Comparison of ENCODE assay signal across 16 cellular contexts in the genomic region with DNA sequence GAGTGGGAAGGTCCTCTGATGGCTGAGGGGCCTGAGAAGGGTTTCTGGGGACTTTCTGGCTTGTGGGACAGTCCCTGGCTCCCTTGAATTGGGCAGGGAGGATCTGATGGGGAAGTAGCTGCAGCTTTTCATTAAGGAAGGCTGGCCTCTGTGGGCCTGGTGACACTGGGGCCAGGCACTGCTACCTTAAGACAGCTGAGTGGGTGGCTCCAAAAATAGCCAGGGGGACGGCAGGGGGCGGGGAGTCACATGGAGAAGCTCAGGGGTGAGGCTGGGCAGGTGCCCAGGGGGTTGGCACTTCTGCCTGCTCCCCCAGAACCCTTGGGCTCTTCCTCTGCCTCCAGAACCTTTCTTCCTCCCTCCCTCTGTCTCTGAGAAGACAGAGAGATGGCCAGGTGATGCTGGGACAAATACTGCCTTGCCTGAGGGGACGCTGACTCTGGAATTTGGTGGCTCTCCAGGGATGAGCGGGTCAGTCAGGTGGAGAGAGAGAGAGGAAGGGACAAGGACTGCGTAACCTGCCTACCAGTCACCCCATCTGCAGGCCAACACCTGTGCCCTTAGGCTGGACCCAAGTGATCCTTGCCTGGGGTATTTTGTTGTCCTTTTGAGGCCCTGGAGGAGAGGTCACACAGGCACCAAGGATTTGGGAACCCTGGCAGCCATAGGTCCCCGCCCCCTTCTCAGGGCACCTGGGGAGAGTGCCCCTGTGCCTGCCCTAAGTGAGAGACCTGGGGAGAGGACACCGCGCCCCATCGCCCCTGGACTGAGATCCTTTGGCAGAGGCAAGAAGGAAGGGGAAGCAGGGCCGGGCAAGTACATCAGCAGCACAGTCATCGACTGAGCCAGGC. TPM values are rescaled to one million over a fixed set of nuclear protein-coding genes. Genes with fewer than 3 reads are reported as not detected.
DNase-seq lines count a peak whose midpoint lies in the region; ATAC-seq, FAIRE-seq and TF ChIP-seq lines count a peak whose summit lies in the region.
"Had no signal": no experiment of that assay in that cellular context is flagged by ENCODE, and none has a peak within 500 bp of the region (broad histone marks: within the 10 kb centered on the region; RNA-seq: fewer than 3 reads in every experiment).

No MANE protein-coding gene starts in this region.

- POLR2A ChIA-PET in GM12878 (lab: Charles Lee): interaction anchor here (0.6 to 2.8 kb wide), 8 partner anchors 10 to 162 kb away, joined by 3 to 18 read pairs (median 4); no protein-coding TSS in a partner anchor

- no peak for TF ChIP-seq CTCF in GM13977 (IDR thresholded peaks at IDR 0.05; ENCODE audit: extremely low read depth, insufficient read depth, missing control alignments)
- no peak for TF ChIP-seq CTCF in GM12878 (IDR thresholded peaks at IDR 0.05 in 2 of 3, conservative IDR thresholded peaks at IDR 0.05 in 1 of 3; ENCODE audit: control insufficient read depth in 2 of 3, extremely low read depth in 1 of 3, insufficient read depth in 1 of 3, low read depth in 3 of 3, low read length in 3 of 3)
- TF ChIP-seq CTCF in gastrocnemius medialis (IDR thresholded peaks at IDR 0.05 in 4 of 5, conservative IDR thresholded peaks at IDR 0.05 in 1 of 5): no peak
- TF ChIP-seq CTCF in stomach (IDR thresholded peaks at IDR 0.05): no peak

- H3K4me2 ChIP-seq in GM12878 (ENCODE audit: control insufficient read depth, insufficient read depth): peak overlapping the region; percentile 41; the same call in 1 of the 2 replicates

- H3K4me1 ChIP-seq in GM12878 (ENCODE audit: control insufficient read depth, insufficient read depth, low read length) (peaks cover 26% of the 10 kb centered on the region), gastrocnemius medialis (peaks cover 50 to 62% of the 10 kb centered on the region in 2 donors), stomach (peaks cover 16 to 60% (median 39%) of the 10 kb centered on the region in 4 donors)

- H3K36me3 ChIP-seq in GM12878 (ENCODE audit: control insufficient read depth in 2 of 2, insufficient read depth in 2 of 2, low read length in 1 of 2) (no peaks in the 10 kb centered on the region), gastrocnemius medialis (peaks cover 0 to 7% of the 10 kb centered on the region in 2 donors), stomach (no peaks in the 10 kb centered on the region)
- H3K36me3 ChIP-seq: brain microvascular endothelial cell, gastroesophageal sphincter had no signal

- H3K79me2 ChIP-seq in GM12878 (ENCODE audit: control insufficient read depth, insufficient read depth, low read length): no peaks in the 10 kb centered on the region

- CTCF ChIA-PET in GM12878 (lab: Yijun Ruan, JAX): interaction anchor here (0.8 to 17.0 kb wide), 14 partner anchors 8 to 133 kb away, joined by 3 to 514 read pairs (median 7); partner anchors contain the start of gene PDK2

- H2AFZ ChIP-seq in GM12878 (ENCODE audit: control insufficient read depth, low read depth, low read length): no peak overlapping the region; the same call in 1 of the 2 replicates

- no peaks in the 10 kb centered on the region for H3K27me3 ChIP-seq in GM12878 (replicated peaks in 1 of 2; ENCODE audit: control insufficient read depth in 2 of 2, insufficient read depth in 2 of 2, low read length in 1 of 2)
- H3K27me3 ChIP-seq in gastrocnemius medialis: no peaks in the 10 kb centered on the region
- H3K27me3 ChIP-seq in stomach: no peaks in the 10 kb centered on the region
- H3K27me3 ChIP-seq: brain microvascular endothelial cell, gastroesophageal sphincter, testis had no signal

- in situ Hi-C loops in GM13977 (cut with MboI; ENCODE audit: low pct_unique_long_range_greater_than_20kb, low sequenced_read_pairs, unreplicated experiment) (no loop called here), GM12878 (cut with MboI) (loop anchor here (5.0 kb wide), 1 partner anchor 33 kb away; no protein-coding TSS in a partner anchor), gastrocnemius medialis (cut with MboI; ENCODE audit: low sequenced_read_pairs in 4 of 4) (no loop called here)

- no peaks in the 10 kb centered on the region for H4K20me1 ChIP-seq in GM12878 (ENCODE audit: control insufficient read depth, insufficient read depth)

- no peak for TF ChIP-seq EP300 in GM12878 (IDR thresholded peaks at IDR 0.05; ENCODE audit: borderline replicate concordance in 1 of 2, control insufficient read depth in 1 of 2, low read depth in 2 of 2, low read length in 2 of 2)
- TF ChIP-seq EP300 in stomach (IDR thresholded peaks at IDR 0.05): no peak

- peak overlapping the region; percentile 8; the same call in 1 of the 2 replicates for H3K9ac ChIP-seq in GM12878 (ENCODE audit: control insufficient read depth, insufficient read depth, low read length)

- no TSS peak for BruUV-seq in GM12878 (replicated peaks; lab: Mats Ljungman, UMichigan)

- DNase-seq in GM13977 (ENCODE audit: low spot score): peak; percentile 68
- DNase-seq in GM12878 (ENCODE audit: low read depth, low spot score): peak; percentile 56
- DNase-seq in gastrocnemius medialis: peak in 1 of 2 donors; percentile 60
- no peak for DNase-seq in stomach
- DNase-seq: activated T-cell treated with anti-CD3 and anti-CD28 coated beads, Interleukin-2, amount 50 U/mL, for 1 hour; brain microvascular endothelial cell; effector memory CD8-positive, alpha-beta T cell; NCI-H1092 treated with DMSO at 0.1 percent for 48 hours; NCI-H510A treated with DMSO at 0.1 percent for 48 hours; testis had no signal

- ATAC-seq in HG03045 (IDR thresholded peaks at IDR 0.05; ENCODE audit: unreplicated experiment) (peak; percentile 38), GM12878 (peak; percentile 59), gastrocnemius medialis (no peak), HG02852 (IDR thresholded peaks at IDR 0.05; ENCODE audit: unreplicated experiment) (no peak), HG03378 (IDR thresholded peaks at IDR 0.05; ENCODE audit: unreplicated experiment) (no peak)
- ATAC-seq: effector memory CD8-positive, alpha-beta T cell; gastroesophageal sphincter had no signal

- SMC1A ChIA-PET in GM12878 (lab: Charles Lee; ENCODE audit: uncharacterized antibody, unreplicated experiment): interaction anchor here (0.7 to 1.5 kb wide), 12 partner anchors 9 to 134 kb away, joined by 3 to 9 read pairs (median 5); partner anchors contain the start of gene PDK2

- H3K27ac ChIP-seq in GM12878 (ENCODE audit: control insufficient read depth, insufficient read depth) (no peak overlapping the region), gastrocnemius medialis (peak overlapping the region; percentile 98 to 100 (median 99)), stomach (no peak overlapping the region)
- H3K27ac ChIP-seq: brain microvascular endothelial cell, testis had no signal

- intact Hi-C loops in GM12878 (cut with micrococcal nuclease; ENCODE audit: unreplicated experiment): no loop called here
- intact Hi-C loops in gastrocnemius medialis (cut with DNase I; ENCODE audit: low total_unique reads): loop anchor here (10.0 kb wide), 1 partner anchor 701 kb away; the partner anchor contains the start of gene TOB1
- intact Hi-C loops in stomach (cut with DNase I; ENCODE audit: low total_unique reads): no loop called here

- H3K9me3 ChIP-seq in GM12878 (replicated peaks; ENCODE audit: control insufficient read depth, insufficient read depth, low read length) (no peaks in the 10 kb centered on the region), gastrocnemius medialis (no peaks in the 10 kb centered on the region), stomach (no peaks in the 10 kb centered on the region)
- H3K9me3 ChIP-seq: gastroesophageal sphincter, testis had no signal

- no peak for FAIRE-seq in GM12878 (lab: Jason Lieb, UNC)
- FAIRE-seq: TTC549 had no signal

- RAD21 ChIA-PET in GM12878 (lab: Charles Lee; ENCODE audit: unreplicated experiment): interaction anchor here (0.7 to 1.5 kb wide), 14 partner anchors 9 to 133 kb away, joined by 3 to 11 read pairs (median 4); no protein-coding TSS in a partner anchor

- 58% methylated on average over 11 of the region's 11 CpGs for WGBS in GM12878 (ENCODE audit: insufficient coverage, insufficient replicate concordance, low lambda C conversion rate, missing lambda C conversion rate)
- 75 to 80% (median 79%) methylated on average over 9 to 11 of the region's 11 CpGs for WGBS in stomach, 5 donors

- H3K4me3 ChIP-seq in GM12878 (no peak overlapping the region), gastrocnemius medialis (no peak overlapping the region), stomach (no peak overlapping the region)
- H3K4me3 ChIP-seq: gastroesophageal sphincter, testis had no signal

- TF ChIP-seq POLR2A in GM12878 (IDR thresholded peaks at IDR 0.05; ENCODE audit: low read depth, low read length): no peak
- TF ChIP-seq POLR2A in gastrocnemius medialis (IDR thresholded peaks at IDR 0.05): peak; percentile 34 to 62
- TF ChIP-seq POLR2A in stomach (IDR thresholded peaks at IDR 0.05): no peak

- no peak for TF ChIP-seq RAD21 in GM12878 (IDR thresholded peaks at IDR 0.05; ENCODE audit: insufficient read depth, low read depth, low read length)

RNA-seq across cellular contexts. Expression of gene SGCA, which starts 1.7 kb away (rescaled TPM):
- total RNA-seq in GM12878 (2013; cell fraction: nucleolus; rRNA removed): 1.9 and 2.9 TPM in 2 replicates
- total RNA-seq in GM12878 (2014; rRNA removed) (0.11 and 0.68 TPM in 2 replicates), GM12878 (2014; rRNA removed; fragmentation: Illumina TruSeq; extraction: Trizol) (0.27 TPM in 1 of 2 replicates, not detected in the other), GM12878 (2021) (0.51 and 0.56 TPM in 2 replicates), gastrocnemius medialis (100 to 1,000 TPM; 227 to 385 (median 292) TPM), stomach (10 to 100 TPM in 3 of 5 donors, 1 to 10 TPM in 2; 5.4 to 89.3 (median 21.4) TPM)
- polyA plus RNA-seq in GM12878 (2011; ENCODE audit: low read depth): 0.52 TPM
- polyA plus RNA-seq in GM12878 (2011; rRNA removed) (0.24 and 0.81 TPM in 2 replicates), GM12878 (2014; fragmentation: Illumina TruSeq; extraction: Trizol) (0.24 TPM in 1 of 2 replicates, not detected in the other), GM12878 (2014; fragmentation: Nextera tagmentation; extraction: Ambion mirVana) (under 1 TPM in 1 of 2 experiments, not detected in 1; 0.13 TPM), GM12878 (2014; rRNA removed) (0.25 and 2.2 TPM in 2 replicates), GM12878 (2016; fragmentation: Nextera tagmentation; extraction: Ambion mirVana) (under 1 TPM in 1 of 2 experiments, not detected in 1; 0.50 TPM), stomach (10 to 100 TPM in 1 of 3 donors, 1 to 10 TPM in 2; 6.0 to 24.3 (median 8.7) TPM)
- polyA plus RNA-seq in GM12878 (2011; cell fraction: cytosol; rRNA removed): 0.54 and 1.2 TPM in 2 replicates
- polyA plus RNA-seq in GM12878 (2011; cell fraction: nucleus; rRNA removed): 3.6 and 4.5 TPM in 2 replicates
- 1.2 and 1.9 TPM in 2 replicates for polyA plus RNA-seq in GM12878 (2012)
- polyA minus RNA-seq in GM12878 (2011; rRNA and poly(A)+ RNA removed): 0.29 and 1.1 TPM in 2 replicates
- not detected in 2 replicates for polyA minus RNA-seq in GM12878 (2011; cell fraction: cytosol; rRNA and poly(A)+ RNA removed)
- 0.36 TPM in 1 of 2 replicates, not detected in the other for polyA minus RNA-seq in GM12878 (2011; cell fraction: nucleus; rRNA and poly(A)+ RNA removed)
- total RNA-seq: kidney epithelial cell had no signal

RNA-seq across cellular contexts. Expression of gene PPP1R9B, which starts 13.6 kb away (rescaled TPM):
- total RNA-seq in GM12878 (2013; cell fraction: nucleolus; rRNA removed): 55.7 and 68.4 TPM in 2 replicates
- total RNA-seq in GM12878 (2014; rRNA removed): 59.9 and 62.9 TPM in 2 replicates
- 35.9 and 39.6 TPM in 2 replicates for total RNA-seq in GM12878 (2014; rRNA removed; fragmentation: Illumina TruSeq; extraction: Trizol)
- 103 and 107 TPM in 2 replicates for total RNA-seq in GM12878 (2021)
- 21.7 TPM for polyA plus RNA-seq in GM12878 (2011; ENCODE audit: low read depth)
- 30.2 and 44.4 TPM in 2 replicates for polyA plus RNA-seq in GM12878 (2011; rRNA removed)
- polyA plus RNA-seq in GM12878 (2011; cell fraction: cytosol; rRNA removed): 39.3 and 43.6 TPM in 2 replicates
- polyA plus RNA-seq in GM12878 (2011; cell fraction: nucleus; rRNA removed): 75.0 and 144 TPM in 2 replicates
- 54.8 and 64.1 TPM in 2 replicates for polyA plus RNA-seq in GM12878 (2012)
- 17.9 and 35.4 TPM in 2 replicates for polyA plus RNA-seq in GM12878 (2014; fragmentation: Illumina TruSeq; extraction: Trizol)
- under 1 TPM; 0.20 to 0.45 TPM for polyA plus RNA-seq in GM12878 (2014; fragmentation: Nextera tagmentation; extraction: Ambion mirVana)
- polyA plus RNA-seq in GM12878 (2014; rRNA removed): 52.0 and 58.7 TPM in 2 replicates
- polyA plus RNA-seq in GM12878 (2016; fragmentation: Nextera tagmentation; extraction: Ambion mirVana): 1 to 10 TPM; 1.8 to 2.3 TPM
- 38.4 and 59.7 TPM in 2 replicates for polyA minus RNA-seq in GM12878 (2011; rRNA and poly(A)+ RNA removed)
- polyA minus RNA-seq in GM12878 (2011; cell fraction: cytosol; rRNA and poly(A)+ RNA removed): 36.3 and 36.8 TPM in 2 replicates
- polyA minus RNA-seq in GM12878 (2011; cell fraction: nucleus; rRNA and poly(A)+ RNA removed): 12.3 and 46.2 TPM in 2 replicates
- total RNA-seq in gastrocnemius medialis: 10 to 100 TPM in 2 of 4 donors, 1 to 10 TPM in 2; 4.7 to 18.8 (median 11.0) TPM
- total RNA-seq in stomach: 10 to 100 TPM; 11.6 to 64.2 (median 22.5) TPM
- polyA plus RNA-seq in stomach: 10 to 100 TPM; 13.1 to 28.8 (median 14.2) TPM

RNA-seq across cellular contexts. Expression of gene SAMD14, which starts 34.1 kb away (rescaled TPM):
- 2.6 and 4.3 TPM in 2 replicates for total RNA-seq in GM12878 (2013; cell fraction: nucleolus; rRNA removed)
- total RNA-seq in GM12878 (2014; rRNA removed) (0.17 and 0.22 TPM in 2 replicates), GM12878 (2014; rRNA removed; fragmentation: Illumina TruSeq; extraction: Trizol) (0.22 and 0.74 TPM in 2 replicates), GM12878 (2021) (1.3 and 1.7 TPM in 2 replicates), gastrocnemius medialis (1 to 10 TPM in 1 of 4 donors, under 1 TPM in 2, not detected in 1; 0.04 to 3.8 (median 0.31) TPM), stomach (10 to 100 TPM in 1 of 5 donors, 1 to 10 TPM in 2, not detected in 2; 1.5 to 87.0 (median 1.9) TPM)
- 0.58 TPM for polyA plus RNA-seq in GM12878 (2011; ENCODE audit: low read depth)
- polyA plus RNA-seq in GM12878 (2011; rRNA removed) (0.32 and 1.3 TPM in 2 replicates), GM12878 (2014; fragmentation: Illumina TruSeq; extraction: Trizol) (0.19 and 0.25 TPM in 2 replicates), GM12878 (2014; fragmentation: Nextera tagmentation; extraction: Ambion mirVana) (not detected), GM12878 (2014; rRNA removed) (0.51 and 1.4 TPM in 2 replicates), GM12878 (2016; fragmentation: Nextera tagmentation; extraction: Ambion mirVana) (under 1 TPM in 1 of 2 experiments, not detected in 1; 0.06 TPM), stomach (1 to 10 TPM; 1.3 to 2.3 (median 1.6) TPM)
- 0.51 and 1.2 TPM in 2 replicates for polyA plus RNA-seq in GM12878 (2011; cell fraction: cytosol; rRNA removed)
- polyA plus RNA-seq in GM12878 (2011; cell fraction: nucleus; rRNA removed): 8.0 and 8.3 TPM in 2 replicates
- 0.45 and 0.66 TPM in 2 replicates for polyA plus RNA-seq in GM12878 (2012)
- 0.59 and 2.0 TPM in 2 replicates for polyA minus RNA-seq in GM12878 (2011; rRNA and poly(A)+ RNA removed)
- 0.73 TPM in 1 of 2 replicates, not detected in the other for polyA minus RNA-seq in GM12878 (2011; cell fraction: cytosol; rRNA and poly(A)+ RNA removed)
- 1.1 and 1.8 TPM in 2 replicates for polyA minus RNA-seq in GM12878 (2011; cell fraction: nucleus; rRNA and poly(A)+ RNA removed)

RNA-seq across cellular contexts. Expression of gene COL1A1, which starts 37.4 kb away (rescaled TPM):
- 43.7 and 49.7 TPM in 2 replicates for total RNA-seq in GM12878 (2013; cell fraction: nucleolus; rRNA removed)
- total RNA-seq in GM12878 (2014; rRNA removed): 0.79 and 1.1 TPM in 2 replicates
- total RNA-seq in GM12878 (2014; rRNA removed; fragmentation: Illumina TruSeq; extraction: Trizol): 0.55 and 1.2 TPM in 2 replicates
- 6.1 and 7.7 TPM in 2 replicates for total RNA-seq in GM12878 (2021)
- polyA plus RNA-seq in GM12878 (2011; ENCODE audit: low read depth): 1.5 TPM
- polyA plus RNA-seq in GM12878 (2011; rRNA removed): 1.9 and 2.9 TPM in 2 replicates
- polyA plus RNA-seq in GM12878 (2011; cell fraction: cytosol; rRNA removed): 2.8 TPM in 2 replicates
- 67.6 and 84.9 TPM in 2 replicates for polyA plus RNA-seq in GM12878 (2011; cell fraction: nucleus; rRNA removed)
- polyA plus RNA-seq in GM12878 (2012): 2.7 and 4.3 TPM in 2 replicates
- 0.54 and 1.9 TPM in 2 replicates for polyA plus RNA-seq in GM12878 (2014; fragmentation: Illumina TruSeq; extraction: Trizol)
- polyA plus RNA-seq in GM12878 (2014; fragmentation: Nextera tagmentation; extraction: Ambion mirVana): under 1 TPM; 0.18 to 0.32 TPM
- polyA plus RNA-seq in GM12878 (2014; rRNA removed): 3.5 and 3.9 TPM in 2 replicates
- polyA plus RNA-seq in GM12878 (2016; fragmentation: Nextera tagmentation; extraction: Ambion mirVana): 1 to 10 TPM; 2.7 to 4.3 TPM
- polyA minus RNA-seq in GM12878 (2011; rRNA and poly(A)+ RNA removed): 4.6 and 8.9 TPM in 2 replicates
- 2.3 and 2.5 TPM in 2 replicates for polyA minus RNA-seq in GM12878 (2011; cell fraction: cytosol; rRNA and poly(A)+ RNA removed)
- 24.8 and 32.3 TPM in 2 replicates for polyA minus RNA-seq in GM12878 (2011; cell fraction: nucleus; rRNA and poly(A)+ RNA removed)
- total RNA-seq in gastrocnemius medialis: 1 to 10 TPM; 1.7 to 9.5 (median 5.1) TPM
- 1,000 to 10,000 TPM in 1 of 5 donors, 100 to 1,000 TPM in 3, 10 to 100 TPM in 1; 87.0 to 1,931 (median 219) TPM for total RNA-seq in stomach
- 10 to 100 TPM; 17.9 to 60.0 (median 24.9) TPM for polyA plus RNA-seq in stomach

Comparison
In these comparisons a context has a peak if more than half of its experiments do, and no peak if none do; other contexts are left out.
1. ATAC-seq: peak in HG03045 (single experiment) and GM12878 (single experiment); none in gastrocnemius medialis (0 of 2), HG02852 (single experiment) and HG03378 (single experiment).
2. H3K27ac ChIP-seq: peak in gastrocnemius medialis (4 of 4); none in GM12878 (single experiment) and stomach (0 of 5).
3. POLR2A ChIP-seq: peak in gastrocnemius medialis (2 of 2); none in GM12878 (single experiment) and stomach (0 of 4).